ENCODE assay signal across 16 cellular contexts in the genomic region with DNA sequence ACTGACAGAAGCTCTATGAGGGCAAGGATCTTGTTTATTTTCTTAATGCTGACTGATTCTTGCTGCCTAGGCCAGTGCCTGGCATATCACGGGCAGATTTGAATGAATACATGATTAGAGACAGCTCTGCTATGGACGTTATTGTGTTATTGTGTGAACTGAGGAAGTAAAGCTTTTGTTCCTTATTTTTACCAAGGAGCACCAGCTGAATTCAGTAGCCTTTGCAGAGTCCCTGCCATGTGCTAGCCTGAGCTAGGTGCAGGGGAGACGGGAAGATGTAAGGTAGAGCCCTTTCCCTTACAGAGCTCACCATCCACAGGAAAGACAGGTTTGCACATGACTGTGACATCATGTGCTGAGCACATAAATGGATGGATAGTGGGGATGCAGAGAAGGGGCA.
"Had no signal": no experiment of that assay in that cellular context is flagged by ENCODE, and none has a peak within 500 bp of the region (broad histone marks: within the 10 kb centered on the region; RNA-seq: fewer than 3 reads in every experiment).

No MANE protein-coding gene starts in this region.

- H3K9me3 ChIP-seq: colonic mucosa, tibial artery had no signal

- H3K27me3 ChIP-seq: colonic mucosa had no signal

- H3K27ac ChIP-seq: brain microvascular endothelial cell, colonic mucosa, tibial artery had no signal

- H3K4me3 ChIP-seq: colonic mucosa, tibial artery had no signal

- ATAC-seq: activated CD8-positive, alpha-beta T cell treated with anti-CD3 and anti-CD28 coated beads for 36 hours; activated T-cell treated with anti-CD3 and anti-CD28 coated beads, Interleukin-2, amount 50 U/mL, for 4 hours; left lobe of liver had no signal

- DNase-seq: activated CD4-positive, alpha-beta T cell treated with anti-CD3 and anti-CD28 coated beads, Interleukin-2, amount 10 ng/mL, durations not matched to agents 24 days and 14 days; activated CD8-positive, alpha-beta T cell treated with anti-CD3 and anti-CD28 coated beads for 36 hours; activated naive CD4-positive, alpha-beta T cell treated with anti-CD3 and anti-CD28 coated beads for 36 hours; activated T-cell treated with anti-CD3 and anti-CD28 coated beads, Interleukin-2, amount 50 U/mL, for 4 hours; brain microvascular endothelial cell; colonic mucosa; occipital lobe; stimulated activated CD4-positive, alpha-beta T cell treated with anti-CD3 and anti-CD28 coated beads, Interleukin-1b, Interleukin-23, amount 100 ng/mL, for 48 hours; stimulated activated CD8-positive, alpha-beta memory T cell treated with anti-CD3 and anti-CD28 coated beads, Interleukin-4, amount 100 ng/mL, for 48 hours; stimulated activated naive CD4-positive, alpha-beta T cell treated with Interleukin-2 at 50 U/mL for 16 hours; T1000; tibial artery had no signal

- H3K4me1 ChIP-seq: colonic mucosa had no signal

- H3K9me3 Mint-ChIP-seq: activated CD4-positive, alpha-beta T cell treated with anti-CD3 and anti-CD28 coated beads, Interleukin-2, amount 10 ng/mL, durations not matched to agents 24 days and 14 days; activated CD8-positive, alpha-beta T cell treated with anti-CD3 and anti-CD28 coated beads for 36 hours; activated naive CD4-positive, alpha-beta T cell treated with anti-CD3 and anti-CD28 coated beads for 36 hours; activated T-cell treated with anti-CD3 and anti-CD28 coated beads, Interleukin-2, amount 50 U/mL, for 4 hours; central memory CD8-positive, alpha-beta T cell; nephron progenitor cell had no signal

- H3K36me3 ChIP-seq: brain microvascular endothelial cell, colonic mucosa, tibial artery had no signal

- H3K27ac Mint-ChIP-seq: activated CD4-positive, alpha-beta T cell treated with anti-CD3 and anti-CD28 coated beads, Interleukin-2, amount 10 ng/mL, durations not matched to agents 24 days and 14 days; activated CD8-positive, alpha-beta T cell treated with anti-CD3 and anti-CD28 coated beads for 36 hours; activated naive CD4-positive, alpha-beta T cell treated with anti-CD3 and anti-CD28 coated beads for 36 hours; nephron progenitor cell; progenitor cell of endocrine pancreas had no signal

- H3K4me1 Mint-ChIP-seq: activated CD4-positive, alpha-beta T cell treated with anti-CD3 and anti-CD28 coated beads, Interleukin-2, amount 10 ng/mL, durations not matched to agents 24 days and 14 days; central memory CD8-positive, alpha-beta T cell had no signal

- H3K4me3 Mint-ChIP-seq: activated CD4-positive, alpha-beta T cell treated with anti-CD3 and anti-CD28 coated beads, Interleukin-2, amount 10 ng/mL, durations not matched to agents 24 days and 14 days; activated CD8-positive, alpha-beta T cell treated with anti-CD3 and anti-CD28 coated beads for 36 hours; activated naive CD4-positive, alpha-beta T cell treated with anti-CD3 and anti-CD28 coated beads for 36 hours; activated T-cell treated with anti-CD3 and anti-CD28 coated beads, Interleukin-2, amount 50 U/mL, for 4 hours; central memory CD8-positive, alpha-beta T cell; nephron progenitor cell had no signal
